ENCODE assay signal across 24 cellular contexts in the genomic region with DNA sequence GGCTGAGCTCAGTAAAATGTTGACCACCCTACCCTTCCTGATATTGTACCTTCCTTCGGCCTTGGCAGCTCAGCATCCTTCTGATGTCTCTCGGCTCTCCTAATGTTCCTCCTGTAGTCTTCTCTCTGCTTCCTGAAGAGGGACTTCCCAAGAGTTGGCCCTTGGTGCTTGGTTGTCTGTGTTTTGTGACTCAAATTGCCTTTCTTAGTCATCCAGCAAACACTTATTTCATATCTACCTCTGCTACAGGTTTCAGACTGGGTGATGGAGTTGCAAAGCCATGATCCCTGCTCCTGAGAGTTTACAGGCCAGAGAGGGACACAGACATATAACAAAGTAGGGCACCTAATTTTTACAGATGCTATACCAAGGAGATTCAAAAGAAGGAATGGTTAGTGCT.
A peak's percentile ranks its signal among the peaks of the same experiment; 100 is the strongest.
DNase-seq lines count a peak whose midpoint lies in the region; ATAC-seq, FAIRE-seq and TF ChIP-seq lines count a peak whose summit lies in the region.
"Had no signal": no experiment of that assay in that cellular context is flagged by ENCODE, and none has a peak within 500 bp of the region (broad histone marks: within the 10 kb centered on the region; RNA-seq: fewer than 3 reads in every experiment).

No MANE protein-coding gene starts in this region.

- H3K36me3 Mint-ChIP-seq in activated CD4-positive, alpha-beta T cell treated with anti-CD3 and anti-CD28 coated beads, Interleukin-2, amount 10 ng/mL, durations not matched to agents 24 days and 14 days (ENCODE audit: low read depth), result no peaks in the 10 kb centered on the region
- H3K36me3 Mint-ChIP-seq in activated CD4-positive, alpha-beta T cell treated with anti-CD3 and anti-CD28 coated beads, Interleukin-2, amount 10 ng/mL, durations not matched to agents 7 days and 5 days (ENCODE audit: low read depth), result no peaks in the 10 kb centered on the region
- no peaks in the 10 kb centered on the region for H3K36me3 Mint-ChIP-seq in stimulated activated effector memory CD8-positive, alpha-beta T cell treated with anti-CD3 and anti-CD28 coated beads, Interleukin-12 subunit alpha, Interleukin-12 subunit beta, amount 100 ng/mL, for 72 hours
- H3K36me3 Mint-ChIP-seq: CD14-positive monocyte had no signal

- intact Hi-C loops in activated CD4-positive, alpha-beta T cell treated with anti-CD3 and anti-CD28 coated beads, Interleukin-2, amount 10 ng/mL, durations not matched to agents 24 days and 14 days (cut with micrococcal nuclease), result no loop called here
- intact Hi-C loops in GM12878 (cut with micrococcal nuclease; ENCODE audit: unreplicated experiment), result no loop called here

- H3K9me3 Mint-ChIP-seq in activated CD4-positive, alpha-beta T cell treated with anti-CD3 and anti-CD28 coated beads, Interleukin-2, amount 10 ng/mL, durations not matched to agents 24 days and 14 days, result no peaks in the 10 kb centered on the region
- H3K9me3 Mint-ChIP-seq in activated CD4-positive, alpha-beta T cell treated with anti-CD3 and anti-CD28 coated beads, Interleukin-2, amount 10 ng/mL, durations not matched to agents 7 days and 5 days, result no peaks in the 10 kb centered on the region
- peaks cover 7% of the 10 kb centered on the region for H3K9me3 Mint-ChIP-seq in stimulated activated effector memory CD8-positive, alpha-beta T cell treated with anti-CD3 and anti-CD28 coated beads, Interleukin-12 subunit alpha, Interleukin-12 subunit beta, amount 100 ng/mL, for 72 hours
- H3K9me3 Mint-ChIP-seq: H9 had no signal

- no peak for TF ChIP-seq CTCF in GM12878 (IDR thresholded peaks at IDR 0.05 in 2 of 3, conservative IDR thresholded peaks at IDR 0.05 in 1 of 3; ENCODE audit: control insufficient read depth in 2 of 3, extremely low read depth in 1 of 3, insufficient read depth in 1 of 3, low read depth in 3 of 3, low read length in 3 of 3)

- no peak for TF ChIP-seq RAD21 in GM12878 (IDR thresholded peaks at IDR 0.05; ENCODE audit: insufficient read depth, low read depth, low read length)

- H3K4me3 Mint-ChIP-seq in activated CD4-positive, alpha-beta T cell treated with anti-CD3 and anti-CD28 coated beads, Interleukin-2, amount 10 ng/mL, durations not matched to agents 24 days and 14 days, result no peak overlapping the region
- no peak overlapping the region for H3K4me3 Mint-ChIP-seq in activated CD4-positive, alpha-beta T cell treated with anti-CD3 and anti-CD28 coated beads, Interleukin-2, amount 10 ng/mL, durations not matched to agents 7 days and 5 days
- H3K4me3 Mint-ChIP-seq in stimulated activated effector memory CD8-positive, alpha-beta T cell treated with anti-CD3 and anti-CD28 coated beads, Interleukin-12 subunit alpha, Interleukin-12 subunit beta, amount 100 ng/mL, for 72 hours, result no peak overlapping the region
- H3K4me3 Mint-ChIP-seq: CD14-positive monocyte; CD4-positive, alpha-beta T cell; CD8-positive, alpha-beta memory T cell; H9 had no signal

- H3K4me1 Mint-ChIP-seq in activated CD4-positive, alpha-beta T cell treated with anti-CD3 and anti-CD28 coated beads, Interleukin-2, amount 10 ng/mL, durations not matched to agents 24 days and 14 days, result no peaks in the 10 kb centered on the region
- H3K4me1 Mint-ChIP-seq in activated CD4-positive, alpha-beta T cell treated with anti-CD3 and anti-CD28 coated beads, Interleukin-2, amount 10 ng/mL, durations not matched to agents 7 days and 5 days, result no peaks in the 10 kb centered on the region
- peaks cover 14% of the 10 kb centered on the region for H3K4me1 Mint-ChIP-seq in stimulated activated effector memory CD8-positive, alpha-beta T cell treated with anti-CD3 and anti-CD28 coated beads, Interleukin-12 subunit alpha, Interleukin-12 subunit beta, amount 100 ng/mL, for 72 hours

- no peaks in the 10 kb centered on the region for H4K20me1 ChIP-seq in GM12878 (ENCODE audit: control insufficient read depth, insufficient read depth)
- H4K20me1 ChIP-seq: BLaER1 treated with 17β-estradiol and CSF1 and Interleukin-3, amounts not matched to agents 10 nM and 100 nM had no signal

- H3K9ac ChIP-seq in GM12878 (ENCODE audit: control insufficient read depth, insufficient read depth, low read length), result no peak overlapping the region
- H3K9ac ChIP-seq: BLaER1 treated with 17β-estradiol and CSF1 and Interleukin-3, amounts not matched to agents 10 nM and 100 nM; GM23248 had no signal

- no peaks in the 10 kb centered on the region for H3K4me1 ChIP-seq in GM12878 (ENCODE audit: control insufficient read depth, insufficient read depth, low read length)
- H3K4me1 ChIP-seq: A549; BE2C; BLaER1 treated with 17β-estradiol and CSF1 and Interleukin-3, amounts not matched to agents 10 nM and 100 nM had no signal

- CTCF ChIA-PET in activated CD4-positive, alpha-beta T cell treated with anti-CD3 and anti-CD28 coated beads, Interleukin-2, amount 10 ng/mL, durations not matched to agents 7 days and 5 days (lab: Charles Lee), result interaction anchor here (1.4 kb wide), 1 partner anchor 11 kb away, joined by 4 read pairs; no protein-coding TSS in a partner anchor
- CTCF ChIA-PET in GM12878 (lab: Yijun Ruan, JAX), result interaction anchor here (1.1 kb wide), 1 partner anchor 22 kb away, joined by 4 read pairs; no protein-coding TSS in a partner anchor

- H3K79me2 ChIP-seq in GM12878 (ENCODE audit: control insufficient read depth, insufficient read depth, low read length), result no peaks in the 10 kb centered on the region

- no peak for FAIRE-seq in GM12878 (lab: Jason Lieb, UNC)
- FAIRE-seq: A549, D721Med, GM19239 had no signal

- TF ChIP-seq EP300 in GM12878 (IDR thresholded peaks at IDR 0.05; ENCODE audit: borderline replicate concordance in 1 of 2, control insufficient read depth in 1 of 2, low read depth in 2 of 2, low read length in 2 of 2), result no peak

- SMC1A ChIA-PET in GM12878 (lab: Charles Lee; ENCODE audit: uncharacterized antibody, unreplicated experiment), result interaction anchor here (0.7 to 1.8 kb wide), 5 partner anchors 9 to 23 kb away, joined by 3 to 4 read pairs (median 3); no protein-coding TSS in a partner anchor

- peaks cover 36% of the 10 kb centered on the region for H3K27me3 Mint-ChIP-seq in activated CD4-positive, alpha-beta T cell treated with anti-CD3 and anti-CD28 coated beads, Interleukin-2, amount 10 ng/mL, durations not matched to agents 24 days and 14 days
- peaks cover 25% of the 10 kb centered on the region for H3K27me3 Mint-ChIP-seq in activated CD4-positive, alpha-beta T cell treated with anti-CD3 and anti-CD28 coated beads, Interleukin-2, amount 10 ng/mL, durations not matched to agents 7 days and 5 days

- WGBS in GM12878 (ENCODE audit: insufficient coverage, insufficient replicate concordance, low lambda C conversion rate, missing lambda C conversion rate), result 0% methylated on average over 2 of the region's 2 CpGs

- RAD21 ChIA-PET in GM12878 (lab: Charles Lee; ENCODE audit: unreplicated experiment), result no interaction called here

- no peak overlapping the region for H3K4me3 ChIP-seq in GM12878
- H3K4me3 ChIP-seq: A549; BLaER1 treated with 17β-estradiol and CSF1 and Interleukin-3, amounts not matched to agents 10 nM and 100 nM; GM23248 had no signal

- POLR2A ChIA-PET in activated CD4-positive, alpha-beta T cell treated with anti-CD3 and anti-CD28 coated beads, Interleukin-2, amount 10 ng/mL, durations not matched to agents 7 days and 5 days (lab: Charles Lee), result no interaction called here
- POLR2A ChIA-PET in GM12878 (lab: Charles Lee), result no interaction called here

- no peak for TF ChIP-seq POLR2A in GM12878 (IDR thresholded peaks at IDR 0.05; ENCODE audit: low read depth, low read length)

- DNase-seq in activated CD4-positive, alpha-beta T cell treated with anti-CD3 and anti-CD28 coated beads, Interleukin-2, amount 10 ng/mL, durations not matched to agents 24 days and 14 days, result peak; percentile 49
- no peak for DNase-seq in activated CD4-positive, alpha-beta T cell treated with anti-CD3 and anti-CD28 coated beads, Interleukin-2, amount 10 ng/mL, durations not matched to agents 7 days and 5 days
- no peak for DNase-seq in GM12878 (ENCODE audit: low read depth, low spot score)
- DNase-seq in stimulated activated effector memory CD8-positive, alpha-beta T cell treated with anti-CD3 and anti-CD28 coated beads, Interleukin-12 subunit alpha, Interleukin-12 subunit beta, amount 100 ng/mL, for 72 hours (ENCODE audit: low spot score in 2 of 2), result no peak
- no peak for DNase-seq in GOT3 (lab: John Stamatoyannopoulos, UW)
- DNase-seq: 8988T; ACHN; AML-193; BE2C; CD4-positive, alpha-beta T cell; CD8-positive, alpha-beta memory T cell; DMS 273 treated with DMSO at 0.1 percent for 48 hours; DMS79; EL; GDM1; GM23248; H9 had no signal

- BruUV-seq in GM12878 (replicated peaks; lab: Mats Ljungman, UMichigan), result no TSS peak

- H3K27me3 ChIP-seq in GM12878 (replicated peaks in 1 of 2; ENCODE audit: control insufficient read depth in 2 of 2, insufficient read depth in 2 of 2, low read length in 1 of 2), result no peaks in the 10 kb centered on the region
- H3K27me3 ChIP-seq: BE2C; BLaER1 treated with 17β-estradiol and CSF1 and Interleukin-3, amounts not matched to agents 10 nM and 100 nM had no signal

- no peak overlapping the region for H3K27ac ChIP-seq in GM12878 (ENCODE audit: control insufficient read depth, insufficient read depth)
- H3K27ac ChIP-seq: A549; BLaER1 treated with 17β-estradiol and CSF1 and Interleukin-3, amounts not matched to agents 10 nM and 100 nM; GM23248 had no signal

- ATAC-seq in GM12878 (no peak; the same call in 2 of the 3 replicates), HG03159 (IDR thresholded peaks at IDR 0.05; ENCODE audit: unreplicated experiment) (no peak)
- ATAC-seq in stimulated activated effector memory CD8-positive, alpha-beta T cell treated with anti-CD3 and anti-CD28 coated beads, Interleukin-12 subunit alpha, Interleukin-12 subunit beta, amount 100 ng/mL, for 72 hours, result peak; percentile 71
- ATAC-seq: A549, HCT116 had no signal

- no peak overlapping the region for H2AFZ ChIP-seq in GM12878 (ENCODE audit: control insufficient read depth, low read depth, low read length)
- H2AFZ ChIP-seq: GM23248 had no signal

- in situ Hi-C loops in GM12878 (cut with MboI), result no loop called here

- no peak overlapping the region for H3K4me2 ChIP-seq in GM12878 (ENCODE audit: control insufficient read depth, insufficient read depth)
- H3K4me2 ChIP-seq: A549; BLaER1 treated with 17β-estradiol and CSF1 and Interleukin-3, amounts not matched to agents 10 nM and 100 nM had no signal

- no peaks in the 10 kb centered on the region for H3K36me3 ChIP-seq in GM12878 (ENCODE audit: control insufficient read depth in 2 of 2, insufficient read depth in 2 of 2, low read length in 1 of 2)
- H3K36me3 ChIP-seq: BE2C; BLaER1 treated with 17β-estradiol and CSF1 and Interleukin-3, amounts not matched to agents 10 nM and 100 nM had no signal

- H3K9me3 ChIP-seq in GM12878 (replicated peaks; ENCODE audit: control insufficient read depth, insufficient read depth, low read length), result no peaks in the 10 kb centered on the region
- H3K9me3 ChIP-seq: A549, BE2C had no signal

- no peak overlapping the region for H3K27ac Mint-ChIP-seq in activated CD4-positive, alpha-beta T cell treated with anti-CD3 and anti-CD28 coated beads, Interleukin-2, amount 10 ng/mL, durations not matched to agents 24 days and 14 days
- no peak overlapping the region for H3K27ac Mint-ChIP-seq in activated CD4-positive, alpha-beta T cell treated with anti-CD3 and anti-CD28 coated beads, Interleukin-2, amount 10 ng/mL, durations not matched to agents 7 days and 5 days
- no peak overlapping the region for H3K27ac Mint-ChIP-seq in stimulated activated effector memory CD8-positive, alpha-beta T cell treated with anti-CD3 and anti-CD28 coated beads, Interleukin-12 subunit alpha, Interleukin-12 subunit beta, amount 100 ng/mL, for 72 hours
- H3K27ac Mint-ChIP-seq: CD14-positive monocyte; CD4-positive, alpha-beta T cell; CD8-positive, alpha-beta memory T cell; H9 had no signal
